Comparison of ENCODE assay signal across 20 cellular contexts in genomic region chr6:56437171-56437900, GRCh38.
DNase-seq lines count a peak whose midpoint lies in the region; FAIRE-seq and TF ChIP-seq lines count a peak whose summit lies in the region.
"Had no signal": no experiment of that assay in that cellular context is flagged by ENCODE, and none has a peak within 500 bp of the region (broad histone marks: within the 10 kb centered on the region; RNA-seq: fewer than 3 reads in every experiment).

No MANE protein-coding gene starts in this region.

- intact Hi-C loops in OCI-LY7 (cut with micrococcal nuclease; ENCODE audit: unreplicated experiment): no loop called here

- H2BK15ac ChIP-seq in H1 (ENCODE audit: low read length): no peak overlapping the region

- H3K18ac ChIP-seq in H1 (ENCODE audit: extremely low read depth, low read length): no peak overlapping the region

- no peak overlapping the region for H4K8ac ChIP-seq in H1 (ENCODE audit: extremely low read depth, insufficient read depth, low read length)

- H2AK5ac ChIP-seq in H1 (ENCODE audit: low read depth, low read length): no peak overlapping the region

- POLR2A ChIA-PET in H1 (lab: Charles Lee; ENCODE audit: partially characterized antibody): no interaction called here
- POLR2A ChIA-PET in OCI-LY7 (lab: Charles Lee): no interaction called here

- no peak overlapping the region for H4K91ac ChIP-seq in H1 (replicated peaks; ENCODE audit: insufficient read length, low read length)

- H4K20me1 ChIP-seq in H1 (replicated peaks in 1 of 2; ENCODE audit: control insufficient read depth in 1 of 2, insufficient read depth in 2 of 2, low read length in 2 of 2): no peaks in the 10 kb centered on the region
- H4K20me1 ChIP-seq in keratinocyte (ENCODE audit: control insufficient read depth, extremely low read depth, insufficient read depth, low read length): no peaks in the 10 kb centered on the region
- no peaks in the 10 kb centered on the region for H4K20me1 ChIP-seq in OCI-LY7 (ENCODE audit: insufficient read depth, low read length)

- H3K4me1 ChIP-seq in H1 (replicated peaks in 1 of 4; ENCODE audit: control insufficient read depth in 3 of 4, insufficient read depth in 4 of 4, low read length in 3 of 4): no peaks in the 10 kb centered on the region
- H3K4me1 ChIP-seq in keratinocyte (ENCODE audit: control insufficient read depth, extremely low read depth, insufficient read depth, low read length): peaks cover 24% of the 10 kb centered on the region
- H3K4me1 ChIP-seq in OCI-LY7 (ENCODE audit: insufficient read depth, low read length, poor library complexity, severe bottlenecking): no peaks in the 10 kb centered on the region
- H3K4me1 ChIP-seq: tibial nerve had no signal

- TF ChIP-seq RAD21 in H1 (IDR thresholded peaks at IDR 0.05 in 1 of 2, conservative IDR thresholded peaks at IDR 0.05 in 1 of 2; ENCODE audit: low read depth in 2 of 2, low read length in 2 of 2): no peak

- no peaks in the 10 kb centered on the region for H3K9me2 ChIP-seq in OCI-LY7 (ENCODE audit: insufficient read depth, low read length)

- H3K4me3 ChIP-seq in H1 (ENCODE audit: extremely low read depth in 1 of 4, insufficient read depth in 2 of 4, low read depth in 3 of 4, low read length in 4 of 4): no peak overlapping the region
- H3K4me3 ChIP-seq in keratinocyte (ENCODE audit: control insufficient read depth in 2 of 3, extremely low read depth in 1 of 3, insufficient read depth in 2 of 3, low read depth in 1 of 3, low read length in 3 of 3): no peak overlapping the region
- no peak overlapping the region for H3K4me3 ChIP-seq in retinal pigment epithelial cell (ENCODE audit: low read length)
- no peak overlapping the region for H3K4me3 ChIP-seq in OCI-LY7 (ENCODE audit: low read depth, low read length, poor library complexity, severe bottlenecking)
- H3K4me3 ChIP-seq: tibial nerve had no signal

- TF ChIP-seq EP300 in H1 (IDR thresholded peaks at IDR 0.05; ENCODE audit: borderline replicate concordance in 1 of 2, low read depth in 2 of 2, low read length in 2 of 2): no peak

- WGBS in H1 (ENCODE audit: extremely low coverage in 1 of 2, insufficient coverage in 1 of 2, insufficient read length in 1 of 2, insufficient replicate concordance in 2 of 2, low coverage in 1 of 2, low lambda C conversion rate in 2 of 2, missing lambda C conversion rate in 1 of 2), 2 experiments: 89% methylated on average over 5 of the region's 5 CpGs; no CpG with 5 or more reads in 1 of the 2 experiments

- H2BK12ac ChIP-seq in H1 (ENCODE audit: low read depth, low read length): no peak overlapping the region

- H3K23ac ChIP-seq in H1 (ENCODE audit: insufficient read length): no peak overlapping the region

- no peak overlapping the region for H3K9ac ChIP-seq in H1 (replicated peaks in 1 of 4; ENCODE audit: extremely low read depth in 1 of 4, low read depth in 3 of 4, low read length in 3 of 4)
- no peak overlapping the region for H3K9ac ChIP-seq in keratinocyte (ENCODE audit: control insufficient read depth, extremely low read depth, insufficient read depth, low read length)

- no peak overlapping the region for H3K56ac ChIP-seq in H1 (replicated peaks; ENCODE audit: insufficient read length, low read depth, low read length)

- no peak overlapping the region for H2BK5ac ChIP-seq in H1 (ENCODE audit: low read depth, low read length)

- FAIRE-seq in H1 (lab: Jason Lieb, UNC) (no peak), keratinocyte (lab: Jason Lieb, UNC) (peak; percentile 79)

- H3K27ac ChIP-seq in H1 (ENCODE audit: low read depth, low read length) (no peak overlapping the region), keratinocyte (ENCODE audit: control insufficient read depth, insufficient read depth, low read length) (no peak overlapping the region), OCI-LY7 (ENCODE audit: low read depth, low read length, poor library complexity, severe bottlenecking) (no peak overlapping the region)
- H3K27ac ChIP-seq: tibial nerve had no signal

- H3K14ac ChIP-seq in H1 (ENCODE audit: insufficient read length): no peak overlapping the region

- H2BK20ac ChIP-seq in H1 (ENCODE audit: low read length): no peak overlapping the region

- CTCF ChIA-PET in H1 (lab: Charles Lee; ENCODE audit: partially characterized antibody): interaction anchor here (0.8 kb wide), 1 partner anchor 67 kb away, joined by 3 read pairs; no protein-coding TSS in a partner anchor
- CTCF ChIA-PET in OCI-LY7 (lab: Charles Lee; ENCODE audit: unreplicated experiment): no interaction called here

- H2BK120ac ChIP-seq in H1 (replicated peaks; ENCODE audit: low read depth, low read length): no peak overlapping the region

- H3K36me3 ChIP-seq in H1 (ENCODE audit: control insufficient read depth in 2 of 4, insufficient read depth in 4 of 4, low read length in 3 of 4) (no peaks in the 10 kb centered on the region; a peak in 1 of 8 replicates), keratinocyte (ENCODE audit: control insufficient read depth in 2 of 2, extremely low read depth in 1 of 2, insufficient read depth in 2 of 2, low read length in 2 of 2) (no peaks in the 10 kb centered on the region), OCI-LY7 (ENCODE audit: insufficient read depth, low read length) (no peaks in the 10 kb centered on the region)
- H3K36me3 ChIP-seq: tibial nerve had no signal

- H3K27me3 ChIP-seq in H1 (replicated peaks in 1 of 4; ENCODE audit: control insufficient read depth in 3 of 4, extremely low read depth in 1 of 4, insufficient read depth in 3 of 4, low read length in 3 of 4) (no peaks in the 10 kb centered on the region), keratinocyte (ENCODE audit: control insufficient read depth, extremely low read depth, insufficient read depth, low read length) (no peaks in the 10 kb centered on the region)
- H3K27me3 ChIP-seq: tibial nerve had no signal

- no peaks in the 10 kb centered on the region for H3K23me2 ChIP-seq in H1 (ENCODE audit: low read depth, low read length)

- no peak overlapping the region for H4K5ac ChIP-seq in H1 (ENCODE audit: insufficient read length, low read depth, low read length)

- BruUV-seq in OCI-LY7 (replicated peaks; lab: Mats Ljungman, UMichigan): no TSS peak

- no peak overlapping the region for H3K4me2 ChIP-seq in H1 (ENCODE audit: insufficient read depth in 1 of 2, low read depth in 2 of 2, low read length in 2 of 2)
- H3K4me2 ChIP-seq in keratinocyte (ENCODE audit: control insufficient read depth, extremely low read depth, insufficient read depth, low read depth, low read length): peak overlapping the region; percentile 42
- no peak overlapping the region for H3K4me2 ChIP-seq in OCI-LY7 (ENCODE audit: low read length)

- H3K79me1 ChIP-seq in H1 (ENCODE audit: low read depth, low read length): no peaks in the 10 kb centered on the region

- dilution Hi-C loops in keratinocyte (cut with MboI; ENCODE audit: extremely low pct_ligation_motif_present, low sequenced_read_pairs): no loop called here

- H3K9me1 ChIP-seq in keratinocyte (ENCODE audit: control insufficient read depth, extremely low read depth, insufficient read depth, low read length): no peaks in the 10 kb centered on the region

- no peak overlapping the region for H3K4ac ChIP-seq in H1 (replicated peaks; ENCODE audit: insufficient read length, low read depth, low read length)

- no peaks in the 10 kb centered on the region for H3K79me2 ChIP-seq in H1 (ENCODE audit: control insufficient read depth in 1 of 2, insufficient read depth in 2 of 2, low read length in 2 of 2)
- no peaks in the 10 kb centered on the region for H3K79me2 ChIP-seq in keratinocyte (ENCODE audit: control insufficient read depth, insufficient read depth, low read length)
- no peaks in the 10 kb centered on the region for H3K79me2 ChIP-seq in OCI-LY7 (ENCODE audit: insufficient read depth, low read depth, low read length)

- H3K9me3 ChIP-seq in H1 (ENCODE audit: insufficient read depth in 2 of 2, low read depth in 1 of 2, low read length in 1 of 2) (peaks cover 10% of the 10 kb centered on the region in 2 experiments), keratinocyte (ENCODE audit: control insufficient read depth, low read depth, low read length) (peaks cover 2% of the 10 kb centered on the region), OCI-LY7 (ENCODE audit: low read length) (no peaks in the 10 kb centered on the region)

- DNase-seq in NCI-H69 (lab: John Stamatoyannopoulos, UW): peak; percentile 41
- DNase-seq in H1 (ENCODE audit: low read depth in 1 of 2, low spot score in 2 of 2): no peak
- no peak for DNase-seq in keratinocyte (ENCODE audit: low read depth, low spot score)
- DNase-seq in retinal pigment epithelial cell (ENCODE audit: low read depth): peak; percentile 13
- no peak for DNase-seq in GM19240 (ENCODE audit: insufficient read length, low spot score)
- DNase-seq in nucleus accumbens (lab: John Stamatoyannopoulos, UW): no peak
- DNase-seq in OCI-LY7 (ENCODE audit: low spot score): no peak
- DNase-seq: activated CD4-positive, CD25-positive, alpha-beta regulatory T cell treated with anti-CD3 and anti-CD28 coated beads, Interleukin-2, amount 50 U/mL, for 72 hours; activated CD8-positive, alpha-beta T cell treated with anti-CD3 and anti-CD28 coated beads, Interleukin-2, amount 10 ng/mL, durations not matched to agents 7 days and 5 days; activated naive CD4-positive, alpha-beta T cell treated with anti-CD3 and anti-CD28 coated beads for 36 hours; activated T-cell treated with anti-CD3 and anti-CD28 coated beads, Interleukin-2, amount 50 U/mL, for 24 hours; aorta; COR-L47; effector memory CD4-positive, alpha-beta T cell; hypothalamus; NCI-H524 treated with DMSO at 0.1 percent for 48 hours; nephron progenitor cell; stimulated activated CD4-positive, alpha-beta T cell treated with anti-CD3 and anti-CD28 coated beads, Interleukin-4, amount 100 ng/mL, for 4 hours; stimulated activated naive CD8-positive, alpha-beta T cell treated with anti-CD3 and anti-CD28 coated beads, Interleukin-15, amount 100 ng/mL, for 72 hours had no signal

- TF ChIP-seq POLR2A in H1 (IDR thresholded peaks at IDR 0.05; ENCODE audit: control extremely low read depth in 1 of 2, low read depth in 2 of 2, low read length in 2 of 2): no peak

- H2AFZ ChIP-seq in H1 (ENCODE audit: low read length) (0 out of 2 replicates have a peak overlapping the region, but pooled peaks have one; percentile 1), keratinocyte (ENCODE audit: control insufficient read depth, low read length) (no peak overlapping the region), OCI-LY7 (ENCODE audit: low read length) (no peak overlapping the region)

- TF ChIP-seq CTCF in H1 (IDR thresholded peaks at IDR 0.05; ENCODE audit: control extremely low read depth in 1 of 3, insufficient read depth in 1 of 3, low read depth in 1 of 3, low read length in 3 of 3) (no peak), keratinocyte (optimal IDR thresholded peaks at IDR 0.05 in 1 of 3, IDR thresholded peaks at IDR 0.05 in 1 of 3, conservative IDR thresholded peaks at IDR 0.05 in 1 of 3; ENCODE audit: extremely low read depth in 1 of 3, insufficient read depth in 2 of 3, low read length in 3 of 3) (no peak), retinal pigment epithelial cell (conservative IDR thresholded peaks at IDR 0.05; ENCODE audit: low read depth, low read length) (no peak), OCI-LY7 (conservative IDR thresholded peaks at IDR 0.05; ENCODE audit: low read length) (no peak)

Comparison
In these comparisons a context has a peak if more than half of its experiments do, and no peak if none do; other contexts are left out.
1. DNase-seq: peak in NCI-H69 (single experiment) and retinal pigment epithelial cell (single experiment); none in H1 (0 of 2), keratinocyte (single experiment), GM19240 (single experiment), nucleus accumbens (0 of 56) and OCI-LY7 (single experiment).